In the genomic region with DNA sequence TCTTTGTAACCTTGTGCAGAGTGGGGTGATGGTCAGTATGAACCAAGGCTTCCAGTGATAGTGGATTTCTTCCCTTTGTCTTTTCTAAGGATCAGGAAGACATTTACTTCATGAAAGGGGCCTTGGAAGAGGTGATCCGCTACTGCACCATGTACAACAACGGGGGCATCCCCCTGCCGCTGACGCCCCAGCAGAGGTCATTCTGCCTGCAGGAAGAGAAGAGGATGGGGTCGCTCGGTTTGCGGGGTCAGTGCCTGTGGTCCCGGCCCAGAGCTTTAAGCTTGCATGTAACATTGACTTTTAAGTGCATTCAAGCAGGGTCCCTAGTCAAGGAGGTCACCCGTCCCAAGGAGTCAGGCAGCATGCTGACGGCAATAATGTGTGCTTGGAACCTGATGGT, we compare ENCODE assay signal across 20 cellular contexts.
"Had no signal": no experiment of that assay in that cellular context is flagged by ENCODE, and none has a peak within 500 bp of the region (broad histone marks: within the 10 kb centered on the region; RNA-seq: fewer than 3 reads in every experiment).

No MANE protein-coding gene starts in this region.

- H3K9me3 ChIP-seq: esophagus squamous epithelium, gastrocnemius medialis, left ventricle myocardium inferior, tibial artery had no signal

- H3K27ac Mint-ChIP-seq: activated naive CD4-positive, alpha-beta T cell treated with anti-CD3 and anti-CD28 coated beads, Interleukin-2, amount 10 ng/mL, durations not matched to agents 7 days and 5 days; effector memory CD8-positive, alpha-beta T cell; T-cell; T-helper 2 cell treated with Interferon-gamma antibody and Interleukin-4, amounts not matched to agents 5 μg/mL and 100 μg/mL, for 36 hours had no signal

- H3K27me3 ChIP-seq: dorsolateral prefrontal cortex, esophagus squamous epithelium had no signal

- DNase-seq: activated CD8-positive, alpha-beta memory T cell treated with anti-CD3 and anti-CD28 coated beads, Interleukin-2, amount 50 U/mL, for 4 hours; activated naive CD4-positive, alpha-beta T cell treated with anti-CD3 and anti-CD28 coated beads, Interleukin-2, amount 10 ng/mL, durations not matched to agents 7 days and 5 days; activated T-cell treated with anti-CD3 and anti-CD28 coated beads, Interleukin-2, amount 50 U/mL, for 48 hours; anterior cingulate cortex; caudate nucleus; effector memory CD8-positive, alpha-beta T cell; esophagus squamous epithelium; gastrocnemius medialis; hippocampal formation; left ventricle myocardium inferior; occipital lobe; stimulated activated CD4-positive, alpha-beta T cell treated with anti-CD3 and anti-CD28 coated beads, Interleukin-4, amount 100 ng/mL, for 24 hours; stimulated activated naive CD4-positive, alpha-beta T cell treated with Interleukin-2 at 50 U/mL for 16 hours; substantia nigra; T-cell; WERI-Rb-1 had no signal

- H3K36me3 Mint-ChIP-seq: T-cell had no signal

- H3K27ac ChIP-seq: dorsolateral prefrontal cortex, esophagus squamous epithelium, gastrocnemius medialis, left ventricle myocardium inferior, tibial artery, WERI-Rb-1 had no signal

- H3K4me1 ChIP-seq: esophagus squamous epithelium, gastrocnemius medialis, left ventricle myocardium inferior, tibial artery had no signal

- H3K27me3 Mint-ChIP-seq: brain had no signal

- H3K4me3 ChIP-seq: dorsolateral prefrontal cortex, esophagus squamous epithelium, gastrocnemius medialis, left ventricle myocardium inferior, tibial artery had no signal

- H3K4me3 Mint-ChIP-seq: activated naive CD4-positive, alpha-beta T cell treated with anti-CD3 and anti-CD28 coated beads, Interleukin-2, amount 10 ng/mL, durations not matched to agents 7 days and 5 days; brain; effector memory CD8-positive, alpha-beta T cell; T-cell; T-helper 2 cell treated with Interferon-gamma antibody and Interleukin-4, amounts not matched to agents 5 μg/mL and 100 μg/mL, for 36 hours had no signal

- H3K36me3 ChIP-seq: esophagus squamous epithelium, gastrocnemius medialis, left ventricle myocardium inferior, tibial artery, WERI-Rb-1 had no signal

- H3K4me1 Mint-ChIP-seq: activated naive CD4-positive, alpha-beta T cell treated with anti-CD3 and anti-CD28 coated beads, Interleukin-2, amount 10 ng/mL, durations not matched to agents 7 days and 5 days; T-cell had no signal

- H3K9me3 Mint-ChIP-seq: activated naive CD4-positive, alpha-beta T cell treated with anti-CD3 and anti-CD28 coated beads, Interleukin-2, amount 10 ng/mL, durations not matched to agents 7 days and 5 days; effector memory CD8-positive, alpha-beta T cell; T-cell; T-helper 2 cell treated with Interferon-gamma antibody and Interleukin-4, amounts not matched to agents 5 μg/mL and 100 μg/mL, for 36 hours had no signal
